30 cellular contexts compared by ENCODE assay signal in genomic region chr10:121722665-121723064, GRCh38.
DNase-seq lines count a peak whose midpoint lies in the region; ATAC-seq and TF ChIP-seq lines count a peak whose summit lies in the region.
"Had no signal": no experiment of that assay in that cellular context is flagged by ENCODE, and none has a peak within 500 bp of the region (broad histone marks: within the 10 kb centered on the region; RNA-seq: fewer than 3 reads in every experiment).

No MANE protein-coding gene starts in this region.

- no peaks in the 10 kb centered on the region for H3K27me3 ChIP-seq in neural progenitor cell
- H3K27me3 ChIP-seq: cardiac muscle cell had no signal

- H3K79me2 ChIP-seq in neural progenitor cell (ENCODE audit: low read depth) = no peaks in the 10 kb centered on the region

- H3K9me3 Mint-ChIP-seq in neural progenitor cell = peaks cover 35% of the 10 kb centered on the region
- peaks cover 0 to 20% (median 5%) of the 10 kb centered on the region in 7 donors for H3K9me3 Mint-ChIP-seq in CD14-positive monocyte
- H3K9me3 Mint-ChIP-seq: activated T-helper 17 cell treated with anti-CD3 and anti-CD28 coated beads, Interleukin-2, amount 50 U/mL, for 72 hours; stimulated activated naive CD8-positive, alpha-beta T cell treated with anti-CD3 and anti-CD28 coated beads, Interleukin-15, amount 100 ng/mL, for 72 hours; T-helper 2 cell treated with Interferon-gamma antibody and Interleukin-4, amounts not matched to agents 5 μg/mL and 100 μg/mL, for 36 hours had no signal

- peaks cover 6% of the 10 kb centered on the region for H3K36me3 ChIP-seq in neural progenitor cell
- H3K36me3 ChIP-seq: cardiac muscle cell, heart left ventricle had no signal

- H3K4me1 ChIP-seq in neural progenitor cell = no peaks in the 10 kb centered on the region
- H3K4me1 ChIP-seq: heart left ventricle had no signal

- H3K4me2 ChIP-seq in neural progenitor cell = no peak overlapping the region
- H3K4me2 ChIP-seq: PC-9 had no signal

- H3K27me3 Mint-ChIP-seq in neural progenitor cell (ENCODE audit: insufficient read depth, low read depth) (peaks cover 11% of the 10 kb centered on the region), CD14-positive monocyte (ENCODE audit: low read depth in 3 of 3) (peaks cover 5 to 18% (median 9%) of the 10 kb centered on the region in 3 donors)
- H3K27me3 Mint-ChIP-seq: IgD-negative memory B cell had no signal

- H3K4me1 Mint-ChIP-seq in neural progenitor cell (peaks cover 14% of the 10 kb centered on the region), CD14-positive monocyte (no peaks in the 10 kb centered on the region)
- H3K4me1 Mint-ChIP-seq: activated T-helper 17 cell treated with anti-CD3 and anti-CD28 coated beads, Interleukin-2, amount 50 U/mL, for 72 hours; CD4-positive, alpha-beta memory T cell; IgD-negative memory B cell; mesothelial cell of epicardium; stimulated activated naive CD8-positive, alpha-beta T cell treated with anti-CD3 and anti-CD28 coated beads, Interleukin-15, amount 100 ng/mL, for 72 hours had no signal

- H3K4me3 ChIP-seq in fibroblast of mammary gland (ENCODE audit: control insufficient read depth, low read depth, low read length) (no peak overlapping the region), coronary artery (no peak overlapping the region), neural progenitor cell (no peak overlapping the region)
- H3K4me3 ChIP-seq: cardiac muscle cell, heart left ventricle, PC-9 had no signal

- H2AFZ ChIP-seq in neural progenitor cell (replicated peaks) = no peak overlapping the region
- H2AFZ ChIP-seq: PC-9 had no signal

- CTCF ChIA-PET in RWPE1 (lab: Yijun Ruan, JAX) = interaction anchor here (0.6 to 1.2 kb wide), 2 partner anchors 98 to 114 kb away, joined by 3 read pairs; no protein-coding TSS in a partner anchor

- H3F3A ChIP-seq in neural progenitor cell (ENCODE audit: low read depth) = no peaks in the 10 kb centered on the region

- H3K4me3 Mint-ChIP-seq in neural progenitor cell (no peak overlapping the region), CD14-positive monocyte (no peak overlapping the region)
- H3K4me3 Mint-ChIP-seq: activated CD8-positive, alpha-beta T cell treated with anti-CD3 and anti-CD28 coated beads for 36 hours; activated T-helper 17 cell treated with anti-CD3 and anti-CD28 coated beads, Interleukin-2, amount 50 U/mL, for 72 hours; CD4-positive, alpha-beta memory T cell; IgD-negative memory B cell; mesothelial cell of epicardium; stimulated activated naive CD8-positive, alpha-beta T cell treated with anti-CD3 and anti-CD28 coated beads, Interleukin-15, amount 100 ng/mL, for 72 hours; T-helper 2 cell treated with Interferon-gamma antibody and Interleukin-4, amounts not matched to agents 5 μg/mL and 100 μg/mL, for 36 hours had no signal

- TF ChIP-seq CTCF in RWPE1 (conservative IDR thresholded peaks at IDR 0.05; ENCODE audit: low read depth) (no peak), fibroblast of mammary gland (conservative IDR thresholded peaks at IDR 0.05; ENCODE audit: control insufficient read depth, insufficient read depth, low read depth, low read length) (no peak), coronary artery (IDR thresholded peaks at IDR 0.05) (no peak), neural progenitor cell (IDR thresholded peaks at IDR 0.05) (no peak), CD14-positive monocyte (IDR thresholded peaks at IDR 0.05) (no peak)

- peaks cover 6% of the 10 kb centered on the region for H3K36me3 Mint-ChIP-seq in neural progenitor cell
- no peaks in the 10 kb centered on the region for H3K36me3 Mint-ChIP-seq in CD14-positive monocyte
- H3K36me3 Mint-ChIP-seq: activated naive CD4-positive, alpha-beta T cell treated with anti-CD3 and anti-CD28 coated beads, Interleukin-2, amount 50 U/mL, for 72 hours; CD4-positive, alpha-beta memory T cell; IgD-negative memory B cell had no signal

- H3K27ac Mint-ChIP-seq in neural progenitor cell (no peak overlapping the region), CD14-positive monocyte (no peak overlapping the region)
- H3K27ac Mint-ChIP-seq: activated CD8-positive, alpha-beta T cell treated with anti-CD3 and anti-CD28 coated beads for 36 hours; activated naive CD4-positive, alpha-beta T cell treated with anti-CD3 and anti-CD28 coated beads, Interleukin-2, amount 50 U/mL, for 72 hours; activated T-helper 17 cell treated with anti-CD3 and anti-CD28 coated beads, Interleukin-2, amount 50 U/mL, for 72 hours; CD4-positive, alpha-beta memory T cell; IgD-negative memory B cell; mesothelial cell of epicardium; stimulated activated naive CD8-positive, alpha-beta T cell treated with anti-CD3 and anti-CD28 coated beads, Interleukin-15, amount 100 ng/mL, for 72 hours; T-helper 2 cell treated with Interferon-gamma antibody and Interleukin-4, amounts not matched to agents 5 μg/mL and 100 μg/mL, for 36 hours had no signal

- ATAC-seq in GM21526 (IDR thresholded peaks at IDR 0.05; ENCODE audit: low FRiP score, unreplicated experiment) = no peak
- ATAC-seq: activated CD8-positive, alpha-beta T cell treated with anti-CD3 and anti-CD28 coated beads for 36 hours; activated naive CD4-positive, alpha-beta T cell treated with anti-CD3 and anti-CD28 coated beads, Interleukin-2, amount 50 U/mL, for 72 hours; activated T-helper 17 cell treated with anti-CD3 and anti-CD28 coated beads, Interleukin-2, amount 50 U/mL, for 72 hours; heart left ventricle; right cardiac atrium; stimulated activated naive CD8-positive, alpha-beta T cell treated with anti-CD3 and anti-CD28 coated beads, Interleukin-15, amount 100 ng/mL, for 72 hours had no signal

- H4K20me1 ChIP-seq in neural progenitor cell (ENCODE audit: low read depth) = no peaks in the 10 kb centered on the region

- intact Hi-C loops in CD14-positive monocyte (cut with micrococcal nuclease) = no loop called here

- H3K9ac ChIP-seq in neural progenitor cell = no peak overlapping the region

- DNase-seq in A172 (ENCODE audit: low spot score) (peak; percentile 14), HCEC 1CT (peak; percentile 15), RWPE1 (ENCODE audit: low spot score) (peak; percentile 41), fibroblast of mammary gland (ENCODE audit: low read depth) (peak; percentile 25), coronary artery (ENCODE audit: low spot score) (no peak), neural progenitor cell (ENCODE audit: low spot score) (no peak), CD14-positive monocyte (ENCODE audit: low spot score) (no peak)
- DNase-seq: activated CD8-positive, alpha-beta T cell treated with anti-CD3 and anti-CD28 coated beads for 36 hours; CD4-positive, alpha-beta memory T cell; effector CD8-positive, alpha-beta T cell; foreskin fibroblast; heart left ventricle; kidney; NCI-H1092 treated with DMSO at 0.1 percent for 48 hours; NCI-H187; NCI-H524 treated with DMSO at 0.1 percent for 48 hours; NK-92 treated with Interleukin-12 subunit alpha and Interleukin-12 subunit beta, amount 100 ng/mL, for 24 hours; PC-9; posterior cingulate gyrus; right cardiac atrium; stimulated activated CD4-positive, alpha-beta T cell treated with anti-CD3 and anti-CD28 coated beads, Interleukin-12 subunit alpha, Interleukin-12 subunit beta, amount 100 ng/mL, for 4 hours; stimulated activated CD4-positive, alpha-beta T cell treated with anti-CD3 and anti-CD28 coated beads, Interleukin-2, amount 100 ng/mL, for 48 hours; stimulated activated naive CD8-positive, alpha-beta T cell treated with anti-CD3 and anti-CD28 coated beads, Interleukin-15, amount 100 ng/mL, for 72 hours had no signal

- POLR2A ChIA-PET in RWPE1 (lab: Yijun Ruan, JAX; ENCODE audit: low non-redundant PET) = no interaction called here

- H3K9me3 ChIP-seq in neural progenitor cell (ENCODE audit: low read depth) = no peaks in the 10 kb centered on the region
- H3K9me3 ChIP-seq: heart left ventricle had no signal

- H3K27ac ChIP-seq in RWPE1 (no peak overlapping the region), coronary artery (no peak overlapping the region), neural progenitor cell (no peak overlapping the region)
- H3K27ac ChIP-seq: cardiac muscle cell, heart left ventricle, PC-9 had no signal

Comparison
In these comparisons a context has a peak if more than half of its experiments do, and no peak if none do; other contexts are left out.
1. DNase-seq: peak in A172 (single experiment), HCEC 1CT (single experiment), RWPE1 (single experiment) and fibroblast of mammary gland (single experiment); none in coronary artery (single experiment), neural progenitor cell (single experiment) and CD14-positive monocyte (single experiment).